ENCODE assay signal across 9 cellular contexts in genomic region chr3:102163039-102163817, GRCh38.
DNase-seq lines count a peak whose midpoint lies in the region; TF ChIP-seq lines count a peak whose summit lies in the region.
"Had no signal": no experiment of that assay in that cellular context is flagged by ENCODE, and none has a peak within 500 bp of the region (broad histone marks: within the 10 kb centered on the region; RNA-seq: fewer than 3 reads in every experiment).

No MANE protein-coding gene starts in this region.

- peak overlapping the region; percentile 93 for H3K9ac ChIP-seq in smooth muscle cell (ENCODE audit: low read depth)

- H3K36me3 ChIP-seq in SJSA1 = no peaks in the 10 kb centered on the region
- no peaks in the 10 kb centered on the region for H3K36me3 ChIP-seq in smooth muscle cell (ENCODE audit: low read depth)

- H4K20me1 ChIP-seq in smooth muscle cell (ENCODE audit: low read depth) = no peaks in the 10 kb centered on the region

- H3K4me3 ChIP-seq in SJSA1 (no peak overlapping the region), smooth muscle cell (no peak overlapping the region)

- intact Hi-C loops in posterior cingulate gyrus (cut with DNase I) = no loop called here

- DNase-seq in HCEC 1CT (peak; percentile 60), SJSA1 (ENCODE audit: low read depth in 1 of 2, low spot score in 2 of 2) (peak; percentile 74 to 93), foreskin melanocyte (peak; percentile 84), smooth muscle cell (lab: John Stamatoyannopoulos, UW; ENCODE audit: unreplicated experiment) (no peak), inferior parietal cortex (ENCODE audit: extremely low spot score) (no peak), posterior cingulate gyrus (no peak)
- no peak for DNase-seq in effector CD8-positive, alpha-beta T cell (lab: John Stamatoyannopoulos, UW)
- DNase-seq in stimulated activated CD4-positive, alpha-beta T cell treated with anti-CD3 and anti-CD28 coated beads, Interleukin-2, amount 100 ng/mL, for 24 hours = no peak
- DNase-seq: glutamatergic neuron had no signal

- H3K9me3 ChIP-seq in SJSA1 (replicated peaks) (no peaks in the 10 kb centered on the region), smooth muscle cell (replicated peaks; ENCODE audit: low read depth) (no peaks in the 10 kb centered on the region)

- H3K4me2 ChIP-seq in smooth muscle cell = peak overlapping the region; percentile 72

- H3K27ac ChIP-seq in SJSA1 (peak overlapping the region; percentile 38), smooth muscle cell (ENCODE audit: low read depth) (peak overlapping the region; percentile 99)

- H3F3A ChIP-seq in smooth muscle cell (ENCODE audit: low read depth) = peaks cover 22% of the 10 kb centered on the region

- H2AFZ ChIP-seq in smooth muscle cell (ENCODE audit: low read depth) = no peak overlapping the region

- no peaks in the 10 kb centered on the region for H3K79me2 ChIP-seq in smooth muscle cell (ENCODE audit: low read depth)

- WGBS in smooth muscle cell (ENCODE audit: low lambda C conversion rate) = 0% methylated on average over 1 of the region's 1 CpG

- H3K4me1 ChIP-seq in SJSA1 (replicated peaks) (peaks cover 29% of the 10 kb centered on the region), smooth muscle cell (ENCODE audit: low read depth) (peaks cover 13% of the 10 kb centered on the region)

- TF ChIP-seq CTCF in smooth muscle cell (IDR thresholded peaks at IDR 0.05; ENCODE audit: borderline replicate concordance, insufficient read depth, poor library complexity, severe bottlenecking) = no peak

- H3K27me3 ChIP-seq in SJSA1 (replicated peaks) (no peaks in the 10 kb centered on the region), smooth muscle cell (ENCODE audit: low read depth) (no peaks in the 10 kb centered on the region)

Comparison
In these comparisons a context has a peak if more than half of its experiments do, and no peak if none do; other contexts are left out.
1. DNase-seq: peak in HCEC 1CT (single experiment), SJSA1 (2 of 2) and foreskin melanocyte (single experiment); none in smooth muscle cell (single experiment), inferior parietal cortex (single experiment), effector CD8-positive, alpha-beta T cell (single experiment), posterior cingulate gyrus (0 of 10) and stimulated activated CD4-positive, alpha-beta T cell treated with anti-CD3 and anti-CD28 coated beads, Interleukin-2, amount 100 ng/mL, for 24 hours (0 of 2).